Comparison of ENCODE assay signal across 9 cellular contexts in genomic region chr20:32538526-32538918, GRCh38. TPM values are rescaled to one million over a fixed set of nuclear protein-coding genes. Genes with fewer than 3 reads are reported as not detected.
DNase-seq lines count a peak whose midpoint lies in the region; ATAC-seq and TF ChIP-seq lines count a peak whose summit lies in the region.
"Had no signal": no experiment of that assay in that cellular context is flagged by ENCODE, and none has a peak within 500 bp of the region (broad histone marks: within the 10 kb centered on the region; RNA-seq: fewer than 3 reads in every experiment).

No MANE protein-coding gene starts in this region.

- no peak for ATAC-seq in activated CD4-positive, alpha-beta T cell treated with anti-CD3 and anti-CD28 coated beads for 36 hours
- ATAC-seq in thoracic aorta (ENCODE audit: insufficient number of reproducible peaks, low FRiP score, low read depth) (no peak), HG02885 (IDR thresholded peaks at IDR 0.05; ENCODE audit: poor library complexity, unreplicated experiment) (no peak)

- no peaks in the 10 kb centered on the region for H3K9me3 ChIP-seq in thoracic aorta

- CTCF ChIA-PET in activated CD4-positive, alpha-beta T cell treated with anti-CD3 and anti-CD28 coated beads for 36 hours (lab: Charles Lee) = interaction anchor here (0.6 to 5.0 kb wide), 9 partner anchors 10 to 407 kb away, joined by 3 to 30 read pairs (median 4); no protein-coding TSS in a partner anchor

- peaks cover 5 to 8% of the 10 kb centered on the region in 2 donors for H3K4me1 ChIP-seq in thoracic aorta (ENCODE audit: control insufficient read depth in 1 of 2, low read depth in 2 of 2)

- peaks cover 3% of the 10 kb centered on the region for H3K36me3 Mint-ChIP-seq in activated CD4-positive, alpha-beta T cell treated with anti-CD3 and anti-CD28 coated beads for 36 hours (ENCODE audit: low read depth)
- no peaks in the 10 kb centered on the region for H3K36me3 Mint-ChIP-seq in immature natural killer cell

- H3K4me3 ChIP-seq in thoracic aorta = peak overlapping the region; percentile 36

- H3K36me3 ChIP-seq in thoracic aorta = no peaks in the 10 kb centered on the region

- peak; percentile 54 for DNase-seq in activated CD4-positive, alpha-beta T cell treated with anti-CD3 and anti-CD28 coated beads for 36 hours
- DNase-seq in activated CD4-positive, alpha-beta T cell treated with anti-CD3 and anti-CD28 coated beads, Interleukin-2, amount 50 U/mL, for 4 hours = no peak
- DNase-seq in activated effector memory CD4-positive, alpha-beta T cell treated with Interleukin-2 at 50 U/mL for 16 hours = peak; percentile 30
- DNase-seq in immature natural killer cell (peak; percentile 46 to 60 (median 52)), thoracic aorta (ENCODE audit: low spot score) (no peak), kidney tubule cell (ENCODE audit: low spot score) (no peak), DMS114 treated with DMSO at 0.1 percent for 48 hours (lab: John Stamatoyannopoulos, UW; ENCODE audit: unreplicated experiment) (no peak)

- no peak for TF ChIP-seq CTCF in thoracic aorta (IDR thresholded peaks at IDR 0.05)

- H3K27me3 Mint-ChIP-seq in activated CD4-positive, alpha-beta T cell treated with anti-CD3 and anti-CD28 coated beads for 36 hours = no peaks in the 10 kb centered on the region
- peaks cover 17 to 36% (median 22%) of the 10 kb centered on the region in 3 donors for H3K27me3 Mint-ChIP-seq in immature natural killer cell (ENCODE audit: low read depth in 3 of 3)

- H3K27ac Mint-ChIP-seq in activated CD4-positive, alpha-beta T cell treated with anti-CD3 and anti-CD28 coated beads for 36 hours = peak overlapping the region; percentile 99
- peak overlapping the region; percentile 96 to 98 (median 98) for H3K27ac Mint-ChIP-seq in immature natural killer cell

- H3K9me3 Mint-ChIP-seq in activated CD4-positive, alpha-beta T cell treated with anti-CD3 and anti-CD28 coated beads for 36 hours (ENCODE audit: low read depth) = no peaks in the 10 kb centered on the region
- no peaks in the 10 kb centered on the region for H3K9me3 Mint-ChIP-seq in immature natural killer cell

- peaks cover 81% of the 10 kb centered on the region for H3K4me1 Mint-ChIP-seq in activated CD4-positive, alpha-beta T cell treated with anti-CD3 and anti-CD28 coated beads for 36 hours
- H3K4me1 Mint-ChIP-seq in immature natural killer cell = peaks cover 87% of the 10 kb centered on the region in 2 donors

- H3K4me3 Mint-ChIP-seq in activated CD4-positive, alpha-beta T cell treated with anti-CD3 and anti-CD28 coated beads for 36 hours = peak overlapping the region; percentile 68
- H3K4me3 Mint-ChIP-seq in immature natural killer cell = peak overlapping the region; percentile 82 to 86 (median 84)

- H3K27me3 ChIP-seq in thoracic aorta (replicated peaks; ENCODE audit: insufficient read depth) = no peaks in the 10 kb centered on the region

- intact Hi-C loops in activated CD4-positive, alpha-beta T cell treated with anti-CD3 and anti-CD28 coated beads for 36 hours (cut with DNase I, micrococcal nuclease) = loop anchor here in 1 of 2 experiments (5.0 kb wide), 3 partner anchors 204 to 1149 kb away; partner anchors contain the start of genes COMMD7 and E2F1

- POLR2A ChIA-PET in activated CD4-positive, alpha-beta T cell treated with anti-CD3 and anti-CD28 coated beads for 36 hours (lab: Charles Lee) = no interaction called here

- H3K27ac ChIP-seq in thoracic aorta = no peak overlapping the region
- H3K27ac ChIP-seq: epithelial cell of prostate had no signal

RNA-seq across cellular contexts. Expression of gene NOL4L, which starts 46.6 kb away (rescaled TPM):
- 10 to 100 TPM; 17.3 to 22.0 TPM for total RNA-seq in activated CD4-positive, alpha-beta T cell treated with anti-CD3 and anti-CD28 coated beads for 36 hours
- polyA plus RNA-seq in immature natural killer cell = 10 to 100 TPM in 1 of 3 donors, 1 to 10 TPM in 2; 4.1 to 17.2 (median 9.6) TPM
- total RNA-seq in thoracic aorta = 10 to 100 TPM; 17.5 to 23.7 TPM

Comparison
In these comparisons a context has a peak if more than half of its experiments do, and no peak if none do; other contexts are left out.
1. DNase-seq: peak in activated CD4-positive, alpha-beta T cell treated with anti-CD3 and anti-CD28 coated beads for 36 hours (single experiment), activated effector memory CD4-positive, alpha-beta T cell treated with Interleukin-2 at 50 U/mL for 16 hours (single experiment) and immature natural killer cell (3 of 3); none in activated CD4-positive, alpha-beta T cell treated with anti-CD3 and anti-CD28 coated beads, Interleukin-2, amount 50 U/mL, for 4 hours (0 of 2), thoracic aorta (single experiment), kidney tubule cell (single experiment) and DMS114 treated with DMSO at 0.1 percent for 48 hours (single experiment).